Comparison of ENCODE assay signal across 17 cellular contexts in genomic region chr4:89213382-89213701, GRCh38.
DNase-seq lines count a peak whose midpoint lies in the region; ATAC-seq, FAIRE-seq and TF ChIP-seq lines count a peak whose summit lies in the region.
"Had no signal": no experiment of that assay in that cellular context is flagged by ENCODE, and none has a peak within 500 bp of the region (broad histone marks: within the 10 kb centered on the region; RNA-seq: fewer than 3 reads in every experiment).

No MANE protein-coding gene starts in this region.

- intact Hi-C loops in natural killer cell (cut with micrococcal nuclease): no loop called here

- FAIRE-seq in A549 (lab: Jason Lieb, UNC): no peak
- FAIRE-seq: A204.1, D721Med had no signal

- peaks cover 18 to 21% of the 10 kb centered on the region in 2 donors for H3K27me3 Mint-ChIP-seq in natural killer cell (ENCODE audit: low read depth in 2 of 2)

- no peaks in the 10 kb centered on the region for H3K9me3 ChIP-seq in A549
- H3K9me3 ChIP-seq: BE2C had no signal

- CTCF ChIA-PET in A549 (lab: Yijun Ruan, JAX): no interaction called here

- ATAC-seq in A549 (no peak), natural killer cell (no peak), GM18867 (IDR thresholded peaks at IDR 0.05; ENCODE audit: unreplicated experiment) (no peak), GM18907 (IDR thresholded peaks at IDR 0.05; ENCODE audit: unreplicated experiment) (no peak)

- no peak for TF ChIP-seq POLR2A in A549 (IDR thresholded peaks at IDR 0.05; ENCODE audit: low read length)

- 9% methylated on average over 4 of the region's 4 CpGs for WGBS in A549 (ENCODE audit: missing lambda C conversion rate)

- no peaks in the 10 kb centered on the region for H3K4me1 Mint-ChIP-seq in natural killer cell
- H3K4me1 Mint-ChIP-seq: CD4-positive, alpha-beta memory T cell; H9 had no signal

- no peaks in the 10 kb centered on the region for H3K36me3 Mint-ChIP-seq in natural killer cell
- H3K36me3 Mint-ChIP-seq: CD4-positive, alpha-beta memory T cell had no signal

- no peak overlapping the region for H3K27ac Mint-ChIP-seq in natural killer cell
- H3K27ac Mint-ChIP-seq: CD4-positive, alpha-beta memory T cell; H9 had no signal

- peak overlapping the region; percentile 47 for H3K4me2 ChIP-seq in A549

- TF ChIP-seq EP300 in A549 (IDR thresholded peaks at IDR 0.05): no peak

- H3K4me1 ChIP-seq in A549: peaks cover 7% of the 10 kb centered on the region; the same call in 1 of the 3 replicates
- H3K4me1 ChIP-seq: BE2C had no signal

- H3K4me3 ChIP-seq in A549: no peak overlapping the region

- peak overlapping the region in 1 of 2 experiments; percentile 38; a peak in 1 of 6 replicates for H3K27ac ChIP-seq in A549
- H3K27ac ChIP-seq: C4-2B had no signal

- TF ChIP-seq RAD21 in A549 (conservative IDR thresholded peaks at IDR 0.05 in 1 of 2, IDR thresholded peaks at IDR 0.05 in 1 of 2): no peak

- DNase-seq in A549 (ENCODE audit: low read depth in 1 of 2, low spot score in 1 of 2): no peak
- peak; percentile 21 for DNase-seq in DMS53 (lab: John Stamatoyannopoulos, UW)
- DNase-seq in NCI-H146 (lab: John Stamatoyannopoulos, UW): peak; percentile 64
- DNase-seq in NCI-H774 (lab: John Stamatoyannopoulos, UW): peak; percentile 26
- DNase-seq in natural killer cell: no peak
- DNase-seq in NCI-H128 (lab: John Stamatoyannopoulos, UW; ENCODE audit: unreplicated experiment): no peak
- DNase-seq: BE2C; CD4-positive, alpha-beta memory T cell; DMS153; GF-D8; GOT3; H9 had no signal

- POLR2A ChIA-PET in A549 (lab: Yijun Ruan, JAX): no interaction called here

- TF ChIP-seq CTCF in A549 (IDR thresholded peaks at IDR 0.05) (no peak), natural killer cell (IDR thresholded peaks at IDR 0.05) (no peak)

- no peak overlapping the region for H3K4me3 Mint-ChIP-seq in natural killer cell
- H3K4me3 Mint-ChIP-seq: CD4-positive, alpha-beta memory T cell; H9 had no signal

- H3K9me3 Mint-ChIP-seq in natural killer cell: peaks cover 0 to 2% of the 10 kb centered on the region in 2 donors
- H3K9me3 Mint-ChIP-seq: H9 had no signal

TF ChIP-seq in A549, 52 proteins besides CTCF, POLR2A, EP300 and RAD21:
- TF ChIP-seq USF2 (IDR thresholded peaks at IDR 0.05) (no peak), CHD2 (IDR thresholded peaks at IDR 0.05; ENCODE audit: low read length, partially characterized antibody) (no peak), HEYL (CRISPR knock-in tag; IDR thresholded peaks at IDR 0.05) (no peak), RCOR1 (IDR thresholded peaks at IDR 0.05; ENCODE audit: low read depth, low read length) (no peak), GATA3 (IDR thresholded peaks at IDR 0.05; ENCODE audit: borderline replicate concordance) (no peak), TFCP2L1 (CRISPR knock-in tag; IDR thresholded peaks at IDR 0.05) (no peak), ZSCAN20 (CRISPR knock-in tag; IDR thresholded peaks at IDR 0.05) (no peak), PHF8 (IDR thresholded peaks at IDR 0.05; ENCODE audit: borderline replicate concordance, low read depth) (no peak)

Comparison
In these comparisons a context has a peak if more than half of its experiments do, and no peak if none do; other contexts are left out.
1. DNase-seq: peak in DMS53 (single experiment), NCI-H146 (single experiment) and NCI-H774 (single experiment); none in A549 (0 of 2), natural killer cell (single experiment) and NCI-H128 (single experiment).